1 cellular context compared by ENCODE assay signal in the genomic region with DNA sequence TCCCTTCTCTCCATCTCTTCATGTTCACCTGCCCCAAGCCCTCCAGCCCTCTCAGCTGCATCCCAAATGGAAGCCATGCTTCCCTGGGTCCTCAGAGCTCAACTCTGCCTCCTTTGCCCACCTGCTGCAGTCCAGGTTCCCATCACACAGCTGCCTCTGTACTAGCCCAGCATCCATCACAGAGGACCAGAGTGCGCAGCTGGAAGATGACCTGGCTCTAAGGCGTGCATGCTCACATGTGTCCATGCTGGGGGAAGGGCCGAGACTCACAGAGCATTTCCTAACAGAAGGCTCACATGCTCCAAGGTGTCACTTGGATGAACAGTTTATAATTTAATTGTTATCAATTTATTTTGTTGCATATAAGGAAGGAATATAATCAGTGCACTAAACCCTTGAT.
TF ChIP-seq lines count a peak whose summit lies in the region.

No MANE protein-coding gene starts in this region.

TF ChIP-seq in IMR-90, 13 proteins besides CTCF, POLR2A, EP300 and RAD21 (continued from another document):
- TF ChIP-seq, protein P1, sequence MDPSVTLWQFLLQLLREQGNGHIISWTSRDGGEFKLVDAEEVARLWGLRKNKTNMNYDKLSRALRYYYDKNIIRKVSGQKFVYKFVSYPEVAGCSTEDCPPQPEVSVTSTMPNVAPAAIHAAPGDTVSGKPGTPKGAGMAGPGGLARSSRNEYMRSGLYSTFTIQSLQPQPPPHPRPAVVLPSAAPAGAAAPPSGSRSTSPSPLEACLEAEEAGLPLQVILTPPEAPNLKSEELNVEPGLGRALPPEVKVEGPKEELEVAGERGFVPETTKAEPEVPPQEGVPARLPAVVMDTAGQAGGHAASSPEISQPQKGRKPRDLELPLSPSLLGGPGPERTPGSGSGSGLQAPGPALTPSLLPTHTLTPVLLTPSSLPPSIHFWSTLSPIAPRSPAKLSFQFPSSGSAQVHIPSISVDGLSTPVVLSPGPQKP (IDR thresholded peaks at IDR 0.05; ENCODE audit: borderline replicate concordance, low read depth, low read length): no peak
- no peak for TF ChIP-seq BHLHE40 (IDR thresholded peaks at IDR 0.05; ENCODE audit: low read depth, low read length)
- TF ChIP-seq CEBPB (IDR thresholded peaks at IDR 0.05; ENCODE audit: low read depth, low read length): no peak
